Comparison of ENCODE assay signal across 8 cellular contexts in the genomic region with DNA sequence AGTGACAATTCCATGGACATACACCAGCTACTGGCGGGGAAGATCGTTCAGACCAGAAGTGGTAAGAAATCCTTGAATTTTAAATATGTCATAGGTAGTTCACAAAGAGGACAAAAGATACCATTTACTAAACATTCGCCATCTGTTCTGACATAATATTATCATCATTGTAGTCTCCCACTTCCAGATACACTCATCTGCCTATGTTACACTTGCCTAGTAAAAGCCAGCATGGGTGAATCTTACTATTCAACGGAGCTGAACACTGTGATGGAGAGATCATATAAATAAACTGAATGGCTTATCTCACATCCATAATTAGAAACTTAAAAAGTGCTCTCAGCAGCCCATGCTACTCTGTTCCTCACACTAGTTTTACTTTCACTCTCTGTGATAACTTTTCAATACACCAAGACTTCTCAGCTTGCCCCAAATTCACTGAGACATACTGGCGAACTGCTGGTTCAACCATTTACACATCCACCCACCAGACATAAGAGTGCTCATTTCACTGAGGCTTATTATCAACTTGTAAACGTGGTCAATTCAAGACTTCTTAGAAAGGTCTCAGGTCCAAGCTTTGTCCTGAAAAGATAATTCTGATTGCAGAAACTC. TPM values are rescaled to one million over a fixed set of nuclear protein-coding genes. Genes with fewer than 3 reads are reported as not detected.
A peak's percentile ranks its signal among the peaks of the same experiment; 100 is the strongest.
DNase-seq lines count a peak whose midpoint lies in the region; ATAC-seq and TF ChIP-seq lines count a peak whose summit lies in the region.

No MANE protein-coding gene starts in this region.

- no peaks in the 10 kb centered on the region for H3K9me2 ChIP-seq in Loucy (replicated peaks; ENCODE audit: low read depth, low read length)

- H2AFZ ChIP-seq in Loucy (ENCODE audit: low read length), result peak overlapping the region; percentile 88

- no peaks in the 10 kb centered on the region for H3K36me3 ChIP-seq in H7 (replicated peaks; ENCODE audit: control insufficient read depth, insufficient read depth, low read length)
- no peaks in the 10 kb centered on the region for H3K36me3 ChIP-seq in Loucy (ENCODE audit: insufficient read depth, low read length)
- no peaks in the 10 kb centered on the region for H3K36me3 ChIP-seq in lower lobe of right lung
- no peaks in the 10 kb centered on the region for H3K36me3 ChIP-seq in urinary bladder (ENCODE audit: insufficient read depth)

- H3K27ac ChIP-seq in lower lobe of right lung, result peak overlapping the region; percentile 95
- H3K27ac ChIP-seq in urinary bladder (ENCODE audit: low read depth), result peak overlapping the region; percentile 67

- CTCF ChIA-PET in MCF 10A (lab: Yijun Ruan, JAX), result interaction anchor here (0.6 to 5.4 kb wide), 56 partner anchors 8 to 1689 kb away, joined by 3 to 79 read pairs (median 4); partner anchors contain the start of gene FMO4

- peaks cover 15% of the 10 kb centered on the region for H3K36me3 Mint-ChIP-seq in MCF 10A (ENCODE audit: insufficient read depth, unreplicated experiment)

- DNase-seq in H7, result no peak
- DNase-seq in MCF 10A (ENCODE audit: unreplicated experiment), result no peak
- no peak for DNase-seq in lower lobe of right lung
- DNase-seq in cerebellar nuclear complex (lab: John Stamatoyannopoulos, UW), result no peak
- DNase-seq in NCI-H446 (lab: John Stamatoyannopoulos, UW), result no peak

- H3K4me1 ChIP-seq in Loucy (ENCODE audit: insufficient read depth, low read length, poor library complexity, severe bottlenecking) (peaks cover 37% of the 10 kb centered on the region), lower lobe of right lung (peaks cover 35% of the 10 kb centered on the region), urinary bladder (ENCODE audit: insufficient read depth) (peaks cover 4% of the 10 kb centered on the region)

- H3K27me3 Mint-ChIP-seq in MCF 10A (ENCODE audit: insufficient read depth, unreplicated experiment), result no peaks in the 10 kb centered on the region

- H3K9me3 Mint-ChIP-seq in MCF 10A (ENCODE audit: unreplicated experiment), result no peaks in the 10 kb centered on the region

- no peaks in the 10 kb centered on the region for H3K27me3 ChIP-seq in H7 (ENCODE audit: control insufficient read depth, insufficient read depth, low read length)
- H3K27me3 ChIP-seq in Loucy (ENCODE audit: insufficient read depth, low read length, poor library complexity, severe bottlenecking), result no peaks in the 10 kb centered on the region
- no peaks in the 10 kb centered on the region for H3K27me3 ChIP-seq in lower lobe of right lung (ENCODE audit: low read depth)

- ATAC-seq in GM18517 (IDR thresholded peaks at IDR 0.05; ENCODE audit: unreplicated experiment) (peak; percentile 67), lower lobe of right lung (peak; percentile 68 to 70)

- POLR2A ChIA-PET in MCF 10A (lab: Yijun Ruan, JAX), result interaction anchor here (0.5 to 3.4 kb wide), 37 partner anchors 9 to 1591 kb away, joined by 3 to 38 read pairs (median 5); partner anchors contain the start of genes FMO4, METTL13, SCYL3 and VAMP4

- intact Hi-C loops in MCF 10A (cut with micrococcal nuclease), result loop anchor here (1.0 to 10.0 kb wide), 8 partner anchors 47 to 520 kb away; partner anchors contain the start of genes FMO4 and VAMP4
- intact Hi-C loops in lower lobe of right lung (cut with DNase I), result no loop called here

- WGBS in urinary bladder, result 11% methylated on average over 6 of the region's 6 CpGs

- peak overlapping the region; percentile 75 for H3K4me2 ChIP-seq in Loucy (ENCODE audit: low read depth, low read length, poor library complexity, severe bottlenecking)

- H3K4me3 Mint-ChIP-seq in MCF 10A (ENCODE audit: unreplicated experiment), result peak overlapping the region; percentile 80

- peaks cover 45% of the 10 kb centered on the region for H3K79me2 ChIP-seq in Loucy (ENCODE audit: insufficient read depth, low read length)

- H3K9me3 ChIP-seq in Loucy (ENCODE audit: insufficient read depth, low read depth, low read length) (no peaks in the 10 kb centered on the region), lower lobe of right lung (no peaks in the 10 kb centered on the region)

- peaks cover 44% of the 10 kb centered on the region for H4K20me1 ChIP-seq in Loucy (ENCODE audit: insufficient read depth, low read length, poor library complexity, severe bottlenecking)

- H3K4me1 Mint-ChIP-seq in MCF 10A (ENCODE audit: insufficient read depth, unreplicated experiment), result peaks cover 33% of the 10 kb centered on the region

- peak overlapping the region; percentile 96 for H3K9ac ChIP-seq in Loucy (ENCODE audit: low read depth, low read length, poor library complexity, severe bottlenecking)

- TF ChIP-seq CTCF in Loucy (conservative IDR thresholded peaks at IDR 0.05; ENCODE audit: low read length), result peak; percentile 86; the same call in 1 of the 2 replicates
- no peak for TF ChIP-seq CTCF in MCF 10A (IDR thresholded peaks at IDR 0.05; ENCODE audit: unreplicated experiment)
- TF ChIP-seq CTCF in lower lobe of right lung (IDR thresholded peaks at IDR 0.05), result no peak

- no peaks in the 10 kb centered on the region; the same call in 1 of the 2 replicates for H3F3A ChIP-seq in Loucy (ENCODE audit: low read depth)

- TSS peak; percentile 87 for BruUV-seq in MCF 10A (replicated peaks; lab: Mats Ljungman, UMichigan)

- peak overlapping the region; percentile 99 for H3K4me3 ChIP-seq in H7 (ENCODE audit: insufficient read depth, low read depth, low read length)
- H3K4me3 ChIP-seq in Loucy (ENCODE audit: low read length, poor library complexity, severe bottlenecking), result peak overlapping the region; percentile 86
- H3K4me3 ChIP-seq in lower lobe of right lung, result peak overlapping the region; percentile 68
- peak overlapping the region; percentile 81 for H3K4me3 ChIP-seq in urinary bladder (ENCODE audit: low read depth, low read length)

- peak overlapping the region; percentile 92 for H3K27ac Mint-ChIP-seq in MCF 10A (ENCODE audit: low read depth, unreplicated experiment)

RNA-seq across cellular contexts. Expression of gene PRRC2C, which starts 0.5 kb away (rescaled TPM):
- total RNA-seq in H7 (2014; rRNA removed; shearing (Covaris generic)), result 68.7 and 107 TPM in 2 replicates
- total RNA-seq in MCF 10A (2022), result 296 and 298 TPM in 2 replicates
- total RNA-seq in lower lobe of right lung, result 150 TPM
- total RNA-seq in urinary bladder, result 69.9 TPM
- 36.5 TPM for polyA plus RNA-seq in urinary bladder
